2 cellular contexts compared by ENCODE assay signal in the genomic region with DNA sequence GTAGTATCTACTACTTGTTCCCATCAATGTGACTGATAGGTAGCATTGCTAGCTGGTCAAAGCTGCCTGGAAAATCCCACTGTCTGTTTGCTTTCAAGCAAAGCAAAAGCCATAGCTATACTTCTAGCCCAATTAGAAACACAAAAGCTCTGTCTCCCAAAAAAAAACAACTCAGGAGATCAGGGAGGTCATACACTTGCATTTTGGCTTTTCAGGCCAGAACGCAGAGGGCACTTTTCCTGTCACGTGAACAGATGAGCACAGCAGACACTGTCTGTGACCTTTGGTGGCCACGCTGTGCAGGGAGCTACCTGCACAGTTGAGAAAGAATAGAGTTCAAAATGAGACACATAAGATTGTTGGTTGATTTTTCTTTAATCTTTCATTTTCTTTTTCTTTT.
TF ChIP-seq lines count a peak whose summit lies in the region.

No MANE protein-coding gene starts in this region.

TF ChIP-seq in liver, 16 proteins besides CTCF, POLR2A, EP300 and RAD21:
- TF ChIP-seq, protein P1, sequence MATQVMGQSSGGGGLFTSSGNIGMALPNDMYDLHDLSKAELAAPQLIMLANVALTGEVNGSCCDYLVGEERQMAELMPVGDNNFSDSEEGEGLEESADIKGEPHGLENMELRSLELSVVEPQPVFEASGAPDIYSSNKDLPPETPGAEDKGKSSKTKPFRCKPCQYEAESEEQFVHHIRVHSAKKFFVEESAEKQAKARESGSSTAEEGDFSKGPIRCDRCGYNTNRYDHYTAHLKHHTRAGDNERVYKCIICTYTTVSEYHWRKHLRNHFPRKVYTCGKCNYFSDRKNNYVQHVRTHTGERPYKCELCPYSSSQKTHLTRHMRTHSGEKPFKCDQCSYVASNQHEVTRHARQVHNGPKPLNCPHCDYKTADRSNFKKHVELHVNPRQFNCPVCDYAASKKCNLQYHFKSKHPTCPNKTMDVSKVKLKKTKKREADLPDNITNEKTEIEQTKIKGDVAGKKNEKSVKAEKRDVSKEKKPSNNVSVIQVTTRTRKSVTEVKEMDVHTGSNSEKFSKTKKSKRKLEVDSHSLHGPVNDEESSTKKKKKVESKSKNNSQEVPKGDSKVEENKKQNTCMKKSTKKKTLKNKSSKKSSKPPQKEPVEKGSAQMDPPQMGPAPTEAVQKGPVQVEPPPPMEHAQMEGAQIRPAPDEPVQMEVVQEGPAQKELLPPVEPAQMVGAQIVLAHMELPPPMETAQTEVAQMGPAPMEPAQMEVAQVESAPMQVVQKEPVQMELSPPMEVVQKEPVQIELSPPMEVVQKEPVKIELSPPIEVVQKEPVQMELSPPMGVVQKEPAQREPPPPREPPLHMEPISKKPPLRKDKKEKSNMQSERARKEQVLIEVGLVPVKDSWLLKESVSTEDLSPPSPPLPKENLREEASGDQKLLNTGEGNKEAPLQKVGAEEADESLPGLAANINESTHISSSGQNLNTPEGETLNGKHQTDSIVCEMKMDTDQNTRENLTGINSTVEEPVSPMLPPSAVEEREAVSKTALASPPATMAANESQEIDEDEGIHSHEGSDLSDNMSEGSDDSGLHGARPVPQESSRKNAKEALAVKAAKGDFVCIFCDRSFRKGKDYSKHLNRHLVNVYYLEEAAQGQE (IDR thresholded peaks at IDR 0.05) = peak; percentile 26
- TF ChIP-seq TAF1 (conservative IDR thresholded peaks at IDR 0.05) (no peak), HNF4G (IDR thresholded peaks at IDR 0.05) (no peak), FOXA2 (IDR thresholded peaks at IDR 0.05) (peak; percentile 56), GABPA (IDR thresholded peaks at IDR 0.05 in 1 of 2, conservative IDR thresholded peaks at IDR 0.05 in 1 of 2) (peak in 1 of 2 donors; percentile 66), EGR1 (IDR thresholded peaks at IDR 0.05; ENCODE audit: low read depth in 2 of 2) (no peak), JUND (IDR thresholded peaks at IDR 0.05) (peak; percentile 43 to 76), RXRA (IDR thresholded peaks at IDR 0.05) (peak; percentile 93 to 94), HNF4A (conservative IDR thresholded peaks at IDR 0.05) (peak; percentile 79 to 89), SP1 (IDR thresholded peaks at IDR 0.05) (peak; percentile 86), YY1 (IDR thresholded peaks at IDR 0.05) (peak; percentile 55), FOXA1 (IDR thresholded peaks at IDR 0.05) (no peak), NR2F2 (IDR thresholded peaks at IDR 0.05) (peak; percentile 77)
- TF ChIP-seq, protein P2, sequence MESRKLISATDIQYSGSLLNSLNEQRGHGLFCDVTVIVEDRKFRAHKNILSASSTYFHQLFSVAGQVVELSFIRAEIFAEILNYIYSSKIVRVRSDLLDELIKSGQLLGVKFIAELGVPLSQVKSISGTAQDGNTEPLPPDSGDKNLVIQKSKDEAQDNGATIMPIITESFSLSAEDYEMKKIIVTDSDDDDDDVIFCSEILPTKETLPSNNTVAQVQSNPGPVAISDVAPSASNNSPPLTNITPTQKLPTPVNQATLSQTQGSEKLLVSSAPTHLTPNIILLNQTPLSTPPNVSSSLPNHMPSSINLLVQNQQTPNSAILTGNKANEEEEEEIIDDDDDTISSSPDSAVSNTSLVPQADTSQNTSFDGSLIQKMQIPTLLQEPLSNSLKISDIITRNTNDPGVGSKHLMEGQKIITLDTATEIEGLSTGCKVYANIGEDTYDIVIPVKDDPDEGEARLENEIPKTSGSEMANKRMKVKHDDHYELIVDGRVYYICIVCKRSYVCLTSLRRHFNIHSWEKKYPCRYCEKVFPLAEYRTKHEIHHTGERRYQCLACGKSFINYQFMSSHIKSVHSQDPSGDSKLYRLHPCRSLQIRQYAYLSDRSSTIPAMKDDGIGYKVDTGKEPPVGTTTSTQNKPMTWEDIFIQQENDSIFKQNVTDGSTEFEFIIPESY (IDR thresholded peaks at IDR 0.05) = peak; percentile 67
- TF ChIP-seq, protein P3, sequence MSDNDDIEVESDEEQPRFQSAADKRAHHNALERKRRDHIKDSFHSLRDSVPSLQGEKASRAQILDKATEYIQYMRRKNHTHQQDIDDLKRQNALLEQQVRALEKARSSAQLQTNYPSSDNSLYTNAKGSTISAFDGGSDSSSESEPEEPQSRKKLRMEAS (IDR thresholded peaks at IDR 0.05) = peak; percentile 62
- TF ChIP-seq, protein P4, sequence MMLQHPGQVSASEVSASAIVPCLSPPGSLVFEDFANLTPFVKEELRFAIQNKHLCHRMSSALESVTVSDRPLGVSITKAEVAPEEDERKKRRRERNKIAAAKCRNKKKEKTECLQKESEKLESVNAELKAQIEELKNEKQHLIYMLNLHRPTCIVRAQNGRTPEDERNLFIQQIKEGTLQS (IDR thresholded peaks at IDR 0.05) = no peak

TF ChIP-seq in HepG2, 621 proteins besides CTCF, POLR2A, EP300 and RAD21:
- TF ChIP-seq, protein P5, sequence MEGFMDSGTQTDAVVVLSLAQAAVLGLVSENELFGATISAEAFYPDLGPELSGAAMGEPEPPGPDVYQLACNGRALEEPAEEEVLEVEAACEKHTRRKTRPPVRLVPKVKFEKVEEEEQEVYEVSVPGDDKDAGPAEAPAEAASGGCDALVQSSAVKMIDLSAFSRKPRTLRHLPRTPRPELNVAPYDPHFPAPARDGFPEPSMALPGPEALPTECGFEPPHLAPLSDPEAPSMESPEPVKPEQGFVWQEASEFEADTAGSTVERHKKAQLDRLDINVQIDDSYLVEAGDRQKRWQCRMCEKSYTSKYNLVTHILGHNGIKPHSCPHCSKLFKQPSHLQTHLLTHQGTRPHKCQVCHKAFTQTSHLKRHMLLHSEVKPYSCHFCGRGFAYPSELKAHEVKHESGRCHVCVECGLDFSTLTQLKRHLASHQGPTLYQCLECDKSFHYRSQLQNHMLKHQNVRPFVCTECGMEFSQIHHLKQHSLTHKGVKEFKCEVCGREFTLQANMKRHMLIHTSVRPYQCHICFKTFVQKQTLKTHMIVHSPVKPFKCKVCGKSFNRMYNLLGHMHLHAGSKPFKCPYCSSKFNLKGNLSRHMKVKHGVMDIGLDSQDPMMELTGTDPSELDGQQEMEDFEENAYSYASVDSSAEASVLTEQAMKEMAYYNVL (CRISPR knock-in tag; IDR thresholded peaks at IDR 0.05; ENCODE audit: borderline replicate concordance) = no peak
- no peak for TF ChIP-seq PCBP2 (optimal IDR thresholded peaks at IDR 0.05; ENCODE audit: low read depth, low read length, poor library complexity, severe bottlenecking)
- no peak for TF ChIP-seq RFX5 (IDR thresholded peaks at IDR 0.05; ENCODE audit: low read depth, low read length)
- TF ChIP-seq FOXP1 (IDR thresholded peaks at IDR 0.05) = no peak
- no peak for TF ChIP-seq FOXP1 (CRISPR knock-in tag; IDR thresholded peaks at IDR 0.05)
- TF ChIP-seq SMYD3 (CRISPR knock-in tag; IDR thresholded peaks at IDR 0.05) = no peak
- no peak for TF ChIP-seq ZFP37 (CRISPR knock-in tag; IDR thresholded peaks at IDR 0.05; ENCODE audit: borderline replicate concordance)
- TF ChIP-seq ZNF781 (CRISPR knock-in tag; IDR thresholded peaks at IDR 0.05; ENCODE audit: borderline replicate concordance, not compliant biosample characterization) = no peak
- TF ChIP-seq HDAC2 (CRISPR knock-in tag; IDR thresholded peaks at IDR 0.05) = no peak
- no peak for TF ChIP-seq CREB1 (IDR thresholded peaks at IDR 0.05)
- TF ChIP-seq CREB1 (CRISPR knock-in tag; IDR thresholded peaks at IDR 0.05) = no peak
- TF ChIP-seq RARA (CRISPR knock-in tag; IDR thresholded peaks at IDR 0.05) = no peak
- TF ChIP-seq FOXJ3 (CRISPR knock-in tag; IDR thresholded peaks at IDR 0.05; ENCODE audit: borderline replicate concordance) = no peak
- no peak for TF ChIP-seq ZNF451 (CRISPR knock-in tag; IDR thresholded peaks at IDR 0.05)
- no peak for TF ChIP-seq ZNF883 (CRISPR knock-in tag; IDR thresholded peaks at IDR 0.05; ENCODE audit: not compliant biosample characterization)
TF ChIP-seq in HepG2: peak in this region for 0.
